21 cellular contexts compared by ENCODE assay signal in the genomic region with DNA sequence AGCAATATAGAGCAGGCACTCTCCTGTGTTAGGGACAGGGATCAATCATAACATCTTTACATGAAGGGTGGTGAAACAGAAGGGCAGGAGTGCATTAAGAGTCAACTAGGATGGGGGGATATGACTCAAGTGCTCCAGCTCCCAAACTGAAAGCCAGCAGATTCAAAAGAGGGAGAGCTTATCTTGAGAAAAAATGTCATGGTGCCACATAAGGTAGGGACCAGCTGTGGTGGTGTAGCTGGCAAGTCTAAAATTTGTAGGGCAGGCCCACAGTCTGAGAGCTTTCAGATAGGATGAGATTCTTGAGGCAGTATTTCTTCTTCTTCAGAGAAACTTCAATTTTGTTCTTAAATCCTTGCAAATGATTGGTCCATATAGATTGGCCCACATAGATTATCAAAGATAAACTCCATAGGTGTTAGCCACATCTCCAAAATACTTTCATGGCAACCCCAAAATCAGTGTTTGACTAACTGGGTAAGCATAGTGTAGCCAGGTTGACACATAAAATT. TPM values are rescaled to one million over a fixed set of nuclear protein-coding genes. Genes with fewer than 3 reads are reported as not detected.
DNase-seq lines count a peak whose midpoint lies in the region; ATAC-seq and TF ChIP-seq lines count a peak whose summit lies in the region.
"Had no signal": no experiment of that assay in that cellular context is flagged by ENCODE, and none has a peak within 500 bp of the region (broad histone marks: within the 10 kb centered on the region; RNA-seq: fewer than 3 reads in every experiment).

No MANE protein-coding gene starts in this region.

- CTCF ChIA-PET in activated CD4-positive, alpha-beta T cell treated with anti-CD3 and anti-CD28 coated beads, Interleukin-2, amount 10 ng/mL, durations not matched to agents 7 days and 5 days (lab: Charles Lee): interaction anchor here (0.7 to 1.6 kb wide), 5 partner anchors 9 to 610 kb away, joined by 3 read pairs; no protein-coding TSS in a partner anchor
- CTCF ChIA-PET in CD4-positive, alpha-beta memory T cell (lab: Charles Lee; ENCODE audit: partially characterized antibody): interaction anchor here (1.0 kb wide), 1 partner anchor 13 kb away, joined by 3 read pairs; no protein-coding TSS in a partner anchor
- CTCF ChIA-PET in T-cell (lab: Charles Lee): interaction anchor here in 1 of 2 donors (1.2 kb wide), 1 partner anchor 73 kb away, joined by 5 read pairs; no protein-coding TSS in a partner anchor

- ATAC-seq in T-cell (replicated peaks in 1 of 4) (no peak), GM21423 (IDR thresholded peaks at IDR 0.05; ENCODE audit: unreplicated experiment) (no peak)
- ATAC-seq: GM23338; naive thymus-derived CD8-positive, alpha-beta T cell; SK-N-SH treated with all-trans-retinoic acid at 6 μM for 48 hours had no signal

- H3K27ac ChIP-seq in CD4-positive, alpha-beta memory T cell (ENCODE audit: low read depth, low read length): no peak overlapping the region
- H3K27ac ChIP-seq in tibial artery: no peak overlapping the region
- H3K27ac ChIP-seq: ascending aorta; BLaER1 treated with 17β-estradiol and CSF1 and Interleukin-3, amounts not matched to agents 10 nM and 100 nM; thyroid gland had no signal

- H3K4me1 Mint-ChIP-seq in activated CD4-positive, alpha-beta T cell treated with anti-CD3 and anti-CD28 coated beads, Interleukin-2, amount 10 ng/mL, durations not matched to agents 7 days and 5 days: peaks cover 62% of the 10 kb centered on the region
- H3K4me1 Mint-ChIP-seq in CD4-positive, alpha-beta memory T cell: peaks cover 32 to 69% (median 52%) of the 10 kb centered on the region in 4 donors
- peaks cover 49 to 82% (median 71%) of the 10 kb centered on the region in 3 donors for H3K4me1 Mint-ChIP-seq in T-cell
- peaks cover 66% of the 10 kb centered on the region for H3K4me1 Mint-ChIP-seq in mesothelial cell of epicardium

- POLR2A ChIA-PET in activated CD4-positive, alpha-beta T cell treated with anti-CD3 and anti-CD28 coated beads, Interleukin-2, amount 10 ng/mL, durations not matched to agents 7 days and 5 days (lab: Charles Lee): no interaction called here
- POLR2A ChIA-PET in CD4-positive, alpha-beta memory T cell (lab: Charles Lee; ENCODE audit: partially characterized antibody): interaction anchor here (1.5 to 1.8 kb wide), 3 partner anchors 13 to 51 kb away, joined by 3 to 4 read pairs (median 4); partner anchors contain the start of gene EPSTI1
- POLR2A ChIA-PET in T-cell (lab: Charles Lee): no interaction called here

- H3K4me1 ChIP-seq in CD4-positive, alpha-beta memory T cell (ENCODE audit: insufficient read depth, low read length): peaks cover 27% of the 10 kb centered on the region
- H3K4me1 ChIP-seq in tibial artery: peaks cover 0 to 12% (median 5%) of the 10 kb centered on the region in 4 donors
- H3K4me1 ChIP-seq: ascending aorta had no signal

- peaks cover 51% of the 10 kb centered on the region for H3K36me3 Mint-ChIP-seq in activated CD4-positive, alpha-beta T cell treated with anti-CD3 and anti-CD28 coated beads, Interleukin-2, amount 10 ng/mL, durations not matched to agents 7 days and 5 days (ENCODE audit: low read depth)
- peaks cover 14 to 41% of the 10 kb centered on the region in 2 donors for H3K36me3 Mint-ChIP-seq in CD4-positive, alpha-beta memory T cell
- H3K36me3 Mint-ChIP-seq in T-cell: peaks cover 31% of the 10 kb centered on the region
- H3K36me3 Mint-ChIP-seq in mesothelial cell of epicardium: peaks cover 20% of the 10 kb centered on the region

- intact Hi-C loops in CD4-positive, alpha-beta memory T cell (cut with micrococcal nuclease): no loop called here
- intact Hi-C loops in tibial artery (cut with DNase I; ENCODE audit: low total_unique reads): no loop called here

- no peaks in the 10 kb centered on the region for H3K27me3 Mint-ChIP-seq in activated CD4-positive, alpha-beta T cell treated with anti-CD3 and anti-CD28 coated beads, Interleukin-2, amount 10 ng/mL, durations not matched to agents 7 days and 5 days
- no peaks in the 10 kb centered on the region for H3K27me3 Mint-ChIP-seq in CD4-positive, alpha-beta memory T cell
- H3K27me3 Mint-ChIP-seq in T-cell (no peaks in the 10 kb centered on the region), mesothelial cell of epicardium (ENCODE audit: low read depth) (no peaks in the 10 kb centered on the region)
- H3K27me3 Mint-ChIP-seq: naive thymus-derived CD8-positive, alpha-beta T cell; progenitor cell of endocrine pancreas had no signal

- H3K9me3 Mint-ChIP-seq in activated CD4-positive, alpha-beta T cell treated with anti-CD3 and anti-CD28 coated beads, Interleukin-2, amount 10 ng/mL, durations not matched to agents 7 days and 5 days: no peaks in the 10 kb centered on the region
- no peaks in the 10 kb centered on the region for H3K9me3 Mint-ChIP-seq in CD4-positive, alpha-beta memory T cell
- no peaks in the 10 kb centered on the region for H3K9me3 Mint-ChIP-seq in T-cell
- H3K9me3 Mint-ChIP-seq in mesothelial cell of epicardium: peaks cover 7% of the 10 kb centered on the region
- H3K9me3 Mint-ChIP-seq: GM23338; naive thymus-derived CD8-positive, alpha-beta T cell had no signal

- H3K27me3 ChIP-seq in CD4-positive, alpha-beta memory T cell (ENCODE audit: insufficient read depth, low read length): no peaks in the 10 kb centered on the region
- no peaks in the 10 kb centered on the region for H3K27me3 ChIP-seq in tibial artery
- H3K27me3 ChIP-seq: ascending aorta; BLaER1 treated with 17β-estradiol and CSF1 and Interleukin-3, amounts not matched to agents 10 nM and 100 nM; Peyer's patch; thyroid gland had no signal

- no peaks in the 10 kb centered on the region for H3K36me3 ChIP-seq in CD4-positive, alpha-beta memory T cell (ENCODE audit: insufficient read depth, low read length)
- peaks cover 0 to 5% (median 0%) of the 10 kb centered on the region in 3 donors for H3K36me3 ChIP-seq in tibial artery
- H3K36me3 ChIP-seq: ascending aorta; BLaER1 treated with 17β-estradiol and CSF1 and Interleukin-3, amounts not matched to agents 10 nM and 100 nM; Peyer's patch; thyroid gland had no signal

- H3K9me3 ChIP-seq in CD4-positive, alpha-beta memory T cell (ENCODE audit: control insufficient read depth in 1 of 2, low read length in 2 of 2): no peaks in the 10 kb centered on the region
- H3K9me3 ChIP-seq in tibial artery: no peaks in the 10 kb centered on the region
- H3K9me3 ChIP-seq: ascending aorta; BLaER1 treated with 17β-estradiol and CSF1 and Interleukin-3, amounts not matched to agents 10 nM and 100 nM; Peyer's patch; thyroid gland had no signal

- peak; percentile 37 for DNase-seq in activated CD4-positive, alpha-beta T cell treated with anti-CD3 and anti-CD28 coated beads for 48 hours
- DNase-seq in activated CD4-positive, alpha-beta T cell treated with anti-CD3 and anti-CD28 coated beads, Interleukin-2, amount 10 ng/mL, durations not matched to agents 7 days and 5 days: no peak
- DNase-seq in CD4-positive, alpha-beta memory T cell: no peak
- DNase-seq in T-cell: no peak
- DNase-seq in mesothelial cell of epicardium (ENCODE audit: low spot score in 2 of 2, unreplicated experiment in 2 of 2): no peak
- no peak for DNase-seq in effector CD8-positive, alpha-beta T cell (lab: John Stamatoyannopoulos, UW)
- DNase-seq in tibial artery: no peak
- DNase-seq: activated effector memory CD4-positive, alpha-beta T cell treated with Interleukin-2 at 50 U/mL for 16 hours; head of caudate nucleus; naive thymus-derived CD8-positive, alpha-beta T cell; NCI-H1694 treated with DMSO at 0.1 percent for 48 hours; NCI-H2227 treated with DMSO at 0.1 percent for 48 hours; Peyer's patch had no signal

- H3K4me3 ChIP-seq in CD4-positive, alpha-beta memory T cell (ENCODE audit: low read length in 2 of 2): no peak overlapping the region
- H3K4me3 ChIP-seq in tibial artery: no peak overlapping the region
- H3K4me3 ChIP-seq: ascending aorta; BLaER1 treated with 17β-estradiol and CSF1 and Interleukin-3, amounts not matched to agents 10 nM and 100 nM; GM23338; Peyer's patch; smooth muscle cell; thyroid gland had no signal

- H3K4me3 Mint-ChIP-seq in activated CD4-positive, alpha-beta T cell treated with anti-CD3 and anti-CD28 coated beads, Interleukin-2, amount 10 ng/mL, durations not matched to agents 7 days and 5 days: no peak overlapping the region
- peak overlapping the region in 3 of 8 donors; percentile 0 to 47 (median 4) for H3K4me3 Mint-ChIP-seq in CD4-positive, alpha-beta memory T cell
- H3K4me3 Mint-ChIP-seq in T-cell (no peak overlapping the region), mesothelial cell of epicardium (no peak overlapping the region)
- H3K4me3 Mint-ChIP-seq: GM23338; naive thymus-derived CD8-positive, alpha-beta T cell had no signal

- TF ChIP-seq CTCF in mesothelial cell of epicardium (IDR thresholded peaks at IDR 0.05; ENCODE audit: unreplicated experiment) (no peak), tibial artery (IDR thresholded peaks at IDR 0.05) (no peak)

- no peak overlapping the region for H3K27ac Mint-ChIP-seq in activated CD4-positive, alpha-beta T cell treated with anti-CD3 and anti-CD28 coated beads, Interleukin-2, amount 10 ng/mL, durations not matched to agents 7 days and 5 days
- peak overlapping the region in 6 of 7 donors; percentile 0 to 65 (median 12) for H3K27ac Mint-ChIP-seq in CD4-positive, alpha-beta memory T cell
- H3K27ac Mint-ChIP-seq in T-cell: peak overlapping the region; percentile 0 to 17
- H3K27ac Mint-ChIP-seq in mesothelial cell of epicardium: peak overlapping the region; percentile 84
- H3K27ac Mint-ChIP-seq: GM23338 had no signal

RNA-seq across cellular contexts. Expression of gene DNAJC15, which starts 19.1 kb away (rescaled TPM):
- total RNA-seq in activated CD4-positive, alpha-beta T cell treated with anti-CD3 and anti-CD28 coated beads, Interleukin-2, amount 10 ng/mL, durations not matched to agents 7 days and 5 days: 10 to 100 TPM; 12.5 to 18.5 TPM
- total RNA-seq in CD4-positive, alpha-beta memory T cell: 10 to 100 TPM in 1 of 2 experiments, 1 to 10 TPM in 1; 9.7 to 11.1 TPM
- 10 to 100 TPM; 14.8 to 16.0 TPM for polyA plus RNA-seq in CD4-positive, alpha-beta memory T cell
- 10 to 100 TPM in 1 of 5 donors, 1 to 10 TPM in 4; 4.4 to 10.8 (median 8.5) TPM for total RNA-seq in T-cell
- 31.6 to 35.9 TPM (median 32.5 TPM) in 3 replicates for total RNA-seq in mesothelial cell of epicardium

RNA-seq across cellular contexts. Expression of gene EPSTI1, which starts 50.4 kb away (rescaled TPM):
- total RNA-seq in activated CD4-positive, alpha-beta T cell treated with anti-CD3 and anti-CD28 coated beads, Interleukin-2, amount 10 ng/mL, durations not matched to agents 7 days and 5 days: 100 to 1,000 TPM; 120 to 121 TPM
- 10 to 100 TPM; 17.1 to 19.4 TPM for total RNA-seq in CD4-positive, alpha-beta memory T cell
- 10 to 100 TPM; 11.4 to 19.1 TPM for polyA plus RNA-seq in CD4-positive, alpha-beta memory T cell
- total RNA-seq in T-cell (10 to 100 TPM; 15.3 to 29.9 (median 28.5) TPM), mesothelial cell of epicardium (37.3 to 44.0 TPM (median 42.7 TPM) in 3 replicates)
